ENCODE assay signal across 17 cellular contexts in genomic region chr1:32172621-32173245, GRCh38. TPM values are rescaled to one million over a fixed set of nuclear protein-coding genes. Genes with fewer than 3 reads are reported as not detected.
DNase-seq lines count a peak whose midpoint lies in the region; ATAC-seq and TF ChIP-seq lines count a peak whose summit lies in the region.
"Had no signal": no experiment of that assay in that cellular context is flagged by ENCODE, and none has a peak within 500 bp of the region (broad histone marks: within the 10 kb centered on the region; RNA-seq: fewer than 3 reads in every experiment).

No MANE protein-coding gene starts in this region.

- H3K4me1 ChIP-seq in body of pancreas (no peaks in the 10 kb centered on the region), spleen (peaks cover 0 to 7% (median 0%) of the 10 kb centered on the region in 6 donors)
- H3K4me1 ChIP-seq: psoas muscle had no signal

- POLR2A ChIA-PET in AG04450 (lab: Yijun Ruan, JAX), result interaction anchor here (0.6 kb wide), 1 partner anchor 151 kb away, joined by 3 read pairs; no protein-coding TSS in a partner anchor

- H3K36me3 ChIP-seq in body of pancreas (replicated peaks in 1 of 2; ENCODE audit: insufficient read depth in 1 of 2, low read depth in 2 of 2) (peaks cover 8 to 25% of the 10 kb centered on the region in 2 donors), spleen (peaks cover 0 to 78% (median 52%) of the 10 kb centered on the region in 6 donors)

- no peak for TF ChIP-seq POLR2A in body of pancreas (IDR thresholded peaks at IDR 0.05)
- no peak for TF ChIP-seq POLR2A in spleen (IDR thresholded peaks at IDR 0.05)

- DNase-seq in AG04450 (ENCODE audit: low read depth, low spot score), result no peak
- DNase-seq in ELR (ENCODE audit: low read depth), result peak; percentile 37
- peak; percentile 40 for DNase-seq in RPMI7951 (ENCODE audit: low read depth)
- DNase-seq in epithelial cell of esophagus (ENCODE audit: low read depth), result peak; percentile 73
- no peak for DNase-seq in body of pancreas
- DNase-seq in NCI-H82 (lab: John Stamatoyannopoulos, UW), result no peak
- DNase-seq in spleen, result no peak
- DNase-seq in NCI-H510A (lab: John Stamatoyannopoulos, UW), result no peak
- DNase-seq: activated CD4-positive, CD25-positive, alpha-beta regulatory T cell; activated T-cell treated with anti-CD3 and anti-CD28 coated beads, Interleukin-2, amount 50 U/mL, for 1 hour; brain microvascular endothelial cell; Karpas-422; left cardiac atrium; NCI-H2029 treated with DMSO at 0.1 percent for 48 hours; psoas muscle had no signal

- H3K27ac ChIP-seq in AG04450 (ENCODE audit: low read depth, low read length) (peak overlapping the region; percentile 34), body of pancreas (no peak overlapping the region), spleen (no peak overlapping the region)
- H3K27ac ChIP-seq: brain microvascular endothelial cell, psoas muscle had no signal

- H3K4me3 ChIP-seq in AG04450 (ENCODE audit: low read depth, low read length) (no peak overlapping the region), epithelial cell of esophagus (ENCODE audit: low read length) (no peak overlapping the region), body of pancreas (no peak overlapping the region), spleen (no peak overlapping the region)
- H3K4me3 ChIP-seq: psoas muscle had no signal

- H3K27me3 ChIP-seq in AG04450 (ENCODE audit: control insufficient read depth, insufficient read depth, low read length) (no peaks in the 10 kb centered on the region), body of pancreas (no peaks in the 10 kb centered on the region), spleen (replicated peaks in 1 of 7) (no peaks in the 10 kb centered on the region)
- H3K27me3 ChIP-seq: brain microvascular endothelial cell had no signal

- intact Hi-C loops in body of pancreas (cut with DNase I), result no loop called here
- intact Hi-C loops in spleen (cut with DNase I; ENCODE audit: low total_unique reads), result no loop called here

- no peaks in the 10 kb centered on the region for H3K9me3 ChIP-seq in AG04450 (ENCODE audit: control insufficient read depth, insufficient read depth, low read length)
- H3K9me3 ChIP-seq in body of pancreas, result no peaks in the 10 kb centered on the region
- H3K9me3 ChIP-seq in spleen, result no peaks in the 10 kb centered on the region
- H3K9me3 ChIP-seq: psoas muscle had no signal

- ATAC-seq in body of pancreas, result no peak
- ATAC-seq: left cardiac atrium, psoas muscle had no signal

- WGBS in body of pancreas, 2 donors, result 94 to 100% methylated on average over 1 of the region's 1 CpG
- 95 to 100% (median 100%) methylated on average over 1 of the region's 1 CpG for WGBS in spleen, 5 donors

- TF ChIP-seq CTCF in AG04450 (IDR thresholded peaks at IDR 0.05; ENCODE audit: low read depth, low read length) (no peak), epithelial cell of esophagus (IDR thresholded peaks at IDR 0.05; ENCODE audit: insufficient read depth, low read depth, low read length, missing control alignments) (no peak), body of pancreas (IDR thresholded peaks at IDR 0.05) (no peak), spleen (IDR thresholded peaks at IDR 0.05 in 8 of 11, conservative IDR thresholded peaks at IDR 0.05 in 3 of 11) (no peak)

- CTCF ChIA-PET in AG04450 (lab: Charles Lee), result no interaction called here

RNA-seq across cellular contexts. Expression of gene TXLNA, which starts 6.7 kb away (rescaled TPM):
- polyA plus RNA-seq in AG04450 (2011; rRNA removed) (49.3 and 52.8 TPM in 2 replicates), spleen (10 to 100 TPM in 1 of 3 donors, 1 to 10 TPM in 2; 8.7 to 24.8 (median 8.9) TPM)
- 68.6 and 71.2 TPM in 2 replicates for polyA minus RNA-seq in AG04450 (2011; rRNA and poly(A)+ RNA removed)
- total RNA-seq in RPMI7951 (2014; rRNA removed; shearing (Covaris generic)), result 48.4 and 57.0 TPM in 2 replicates
- total RNA-seq in body of pancreas (10 to 100 TPM; 20.0 to 23.4 TPM), spleen (10 to 100 TPM; 39.2 to 49.3 (median 42.9) TPM)

RNA-seq across cellular contexts. Expression of gene CCDC28B, which starts 27.7 kb away (rescaled TPM):
- 17.6 and 20.8 TPM in 2 replicates for polyA plus RNA-seq in AG04450 (2011; rRNA removed)
- 8.6 and 11.2 TPM in 2 replicates for polyA minus RNA-seq in AG04450 (2011; rRNA and poly(A)+ RNA removed)
- total RNA-seq in RPMI7951 (2014; rRNA removed; shearing (Covaris generic)), result 29.1 and 37.4 TPM in 2 replicates
- 1 to 10 TPM; 2.9 to 3.6 TPM for total RNA-seq in body of pancreas
- total RNA-seq in spleen, result 1 to 10 TPM; 3.9 to 8.2 (median 5.1) TPM
- polyA plus RNA-seq in spleen, result 10 to 100 TPM; 13.1 to 22.4 (median 13.5) TPM

RNA-seq across cellular contexts. Expression of gene IQCC, which starts 32.7 kb away (rescaled TPM):
- 1.2 and 1.3 TPM in 2 replicates for polyA plus RNA-seq in AG04450 (2011; rRNA removed)
- 1.00 and 1.4 TPM in 2 replicates for polyA minus RNA-seq in AG04450 (2011; rRNA and poly(A)+ RNA removed)
- total RNA-seq in RPMI7951 (2014; rRNA removed; shearing (Covaris generic)), result 2.9 and 5.6 TPM in 2 replicates
- total RNA-seq in body of pancreas, result 1 to 10 TPM; 1.8 to 5.3 TPM
- total RNA-seq in spleen, result 1 to 10 TPM; 1.2 to 2.4 (median 1.5) TPM
- polyA plus RNA-seq in spleen, result 1 to 10 TPM; 1.6 to 2.4 (median 2.1) TPM

RNA-seq across cellular contexts. Expression of gene DCDC2B, which starts 36.2 kb away (rescaled TPM):
- polyA plus RNA-seq in AG04450 (2011; rRNA removed) (not detected in 2 replicates), spleen (under 1 TPM in 1 of 3 donors, not detected in 2; 0.03 TPM)
- polyA minus RNA-seq in AG04450 (2011; rRNA and poly(A)+ RNA removed), result 0.09 TPM in 1 of 2 replicates, not detected in the other
- total RNA-seq in RPMI7951 (2014; rRNA removed; shearing (Covaris generic)), result not detected in 2 replicates
- total RNA-seq in body of pancreas (not detected), spleen (not detected)
- total RNA-seq: H1, left cardiac atrium, psoas muscle, SK-MEL-5 had no signal
- polyA plus RNA-seq: H1 had no signal

RNA-seq across cellular contexts. Expression of gene TMEM234, which starts 49.4 kb away (rescaled TPM):
- 17.3 and 18.6 TPM in 2 replicates for polyA plus RNA-seq in AG04450 (2011; rRNA removed)
- 20.2 and 22.0 TPM in 2 replicates for polyA minus RNA-seq in AG04450 (2011; rRNA and poly(A)+ RNA removed)
- 14.9 and 16.2 TPM in 2 replicates for total RNA-seq in RPMI7951 (2014; rRNA removed; shearing (Covaris generic))
- 10 to 100 TPM; 16.3 to 20.8 TPM for total RNA-seq in body of pancreas
- total RNA-seq in spleen, result 10 to 100 TPM; 18.4 to 30.2 (median 27.2) TPM
- 10 to 100 TPM in 2 of 3 donors, 1 to 10 TPM in 1; 7.7 to 14.9 (median 11.1) TPM for polyA plus RNA-seq in spleen

Comparison
In these comparisons a context has a peak if more than half of its experiments do, and no peak if none do; other contexts are left out.
1. DNase-seq: peak in ELR (single experiment), RPMI7951 (single experiment) and epithelial cell of esophagus (single experiment); none in AG04450 (single experiment), body of pancreas (0 of 4), NCI-H82 (single experiment), spleen (single experiment) and NCI-H510A (single experiment).